In genomic region chr11:281486-282161, GRCh38 we compare ENCODE assay signal across 15 cellular contexts. TPM values are rescaled to one million over a fixed set of nuclear protein-coding genes. Genes with fewer than 3 reads are reported as not detected.
DNase-seq lines count a peak whose midpoint lies in the region; ATAC-seq and TF ChIP-seq lines count a peak whose summit lies in the region.
"Had no signal": no experiment of that assay in that cellular context is flagged by ENCODE, and none has a peak within 500 bp of the region (broad histone marks: within the 10 kb centered on the region; RNA-seq: fewer than 3 reads in every experiment).

No MANE protein-coding gene starts in this region.

- no peak overlapping the region for H3K9ac ChIP-seq in H9 (ENCODE audit: extremely low read depth, insufficient read length, low read length)

- no peaks in the 10 kb centered on the region for H3K79me1 ChIP-seq in H9 (ENCODE audit: insufficient read depth, low read depth, low read length, poor library complexity, severe bottlenecking)

- no peak overlapping the region for H3K4ac ChIP-seq in H9 (ENCODE audit: low read depth, low read length)

- no peak overlapping the region for H2BK12ac ChIP-seq in H9 (ENCODE audit: insufficient read length, low read depth, low read length)

- H3K27ac Mint-ChIP-seq in activated naive CD4-positive, alpha-beta T cell treated with anti-CD3 and anti-CD28 coated beads, Interleukin-2, amount 10 ng/mL, durations not matched to agents 7 days and 5 days: peak overlapping the region; percentile 86
- H3K27ac Mint-ChIP-seq in activated T-helper 1 cell treated with anti-CD3 and anti-CD28 coated beads, Interleukin-12 subunit alpha, Interleukin-12 subunit beta, Interleukin-2, Interleukin-4 antibody, amounts not matched to agents 30 ng/mL and 10 ng/mL and 1 ng/mL, durations not matched to agents 14 hours and 24 hours and 36 hours: peak overlapping the region; percentile 85
- H3K27ac Mint-ChIP-seq in H9: no peak overlapping the region; a peak in 1 of 7 replicates

- H3K27me3 Mint-ChIP-seq in activated naive CD4-positive, alpha-beta T cell treated with anti-CD3 and anti-CD28 coated beads, Interleukin-2, amount 10 ng/mL, durations not matched to agents 7 days and 5 days: peaks cover 79% of the 10 kb centered on the region
- peaks cover 18% of the 10 kb centered on the region for H3K27me3 Mint-ChIP-seq in activated T-helper 1 cell treated with anti-CD3 and anti-CD28 coated beads, Interleukin-12 subunit alpha, Interleukin-12 subunit beta, Interleukin-2, Interleukin-4 antibody, amounts not matched to agents 30 ng/mL and 10 ng/mL and 1 ng/mL, durations not matched to agents 14 hours and 24 hours and 36 hours (ENCODE audit: insufficient read depth)
- H3K27me3 Mint-ChIP-seq in H9 (ENCODE audit: low read depth): no peaks in the 10 kb centered on the region; the same call in none of the 2 replicates

- WGBS in stomach, 5 donors: 26 to 50% (median 29%) methylated on average over 23 to 26 of the region's 26 CpGs
- WGBS in H9 (ENCODE audit: extremely low coverage, insufficient read length, low lambda C conversion rate): no CpG with 5 or more reads among the region's 26 CpGs
- 31 to 40% methylated on average over 26 of the region's 26 CpGs for WGBS in body of pancreas, 2 donors

- H3K36me3 ChIP-seq in stomach (no peaks in the 10 kb centered on the region), body of pancreas (replicated peaks in 1 of 2; ENCODE audit: insufficient read depth in 1 of 2, low read depth in 2 of 2) (no peaks in the 10 kb centered on the region)

- DNase-seq in activated naive CD4-positive, alpha-beta T cell treated with anti-CD3 and anti-CD28 coated beads, Interleukin-2, amount 10 ng/mL, durations not matched to agents 7 days and 5 days: no peak
- no peak for DNase-seq in activated naive CD4-positive, alpha-beta T cell treated with Interleukin-2 at 50 U/mL for 16 hours
- no peak for DNase-seq in activated T-helper 1 cell treated with anti-CD3 and anti-CD28 coated beads, Interleukin-12 subunit alpha, Interleukin-12 subunit beta, Interleukin-2, Interleukin-4 antibody, amounts not matched to agents 30 ng/mL and 10 ng/mL and 1 ng/mL, durations not matched to agents 14 hours and 24 hours and 36 hours (ENCODE audit: low spot score)
- DNase-seq in stomach: no peak
- no peak for DNase-seq in H9
- DNase-seq in body of pancreas: no peak
- DNase-seq: AML-193, foreskin fibroblast, GDM1, Kasumi-1, NCI-H187 treated with DMSO at 0.1 percent for 48 hours, NCI-H748 treated with DMSO at 0.1 percent for 48 hours had no signal

- H3K36me3 Mint-ChIP-seq in activated naive CD4-positive, alpha-beta T cell treated with anti-CD3 and anti-CD28 coated beads, Interleukin-2, amount 10 ng/mL, durations not matched to agents 7 days and 5 days: peaks cover 61% of the 10 kb centered on the region
- H3K36me3 Mint-ChIP-seq in activated T-helper 1 cell treated with anti-CD3 and anti-CD28 coated beads, Interleukin-12 subunit alpha, Interleukin-12 subunit beta, Interleukin-2, Interleukin-4 antibody, amounts not matched to agents 30 ng/mL and 10 ng/mL and 1 ng/mL, durations not matched to agents 14 hours and 24 hours and 36 hours (ENCODE audit: low read depth): peaks cover 34% of the 10 kb centered on the region
- H3K36me3 Mint-ChIP-seq in H9 (ENCODE audit: insufficient read depth in 1 of 3, low read depth in 3 of 3): no peaks in the 10 kb centered on the region; a peak in 2 of 7 replicates

- H3K56ac ChIP-seq in H9 (ENCODE audit: insufficient read length, low read depth, low read length): no peak overlapping the region

- no peaks in the 10 kb centered on the region for H3K79me2 ChIP-seq in H9 (ENCODE audit: insufficient read depth, low read length)

- H3T11ph ChIP-seq in H9 (ENCODE audit: low read length): no peak overlapping the region

- no peak overlapping the region for H2BK120ac ChIP-seq in H9 (ENCODE audit: low read depth, low read length, poor library complexity, severe bottlenecking)

- CTCF ChIA-PET in activated naive CD4-positive, alpha-beta T cell treated with anti-CD3 and anti-CD28 coated beads, Interleukin-2, amount 10 ng/mL, durations not matched to agents 7 days and 5 days (lab: Charles Lee): interaction anchor here (1.2 to 6.6 kb wide), 4 partner anchors 14 to 33 kb away, joined by 5 to 49 read pairs (median 12); no protein-coding TSS in a partner anchor

- TF ChIP-seq POLR2A in stomach (IDR thresholded peaks at IDR 0.05) (no peak), body of pancreas (IDR thresholded peaks at IDR 0.05) (peak in 1 of 3 donors; percentile 4)

- H3K4me3 Mint-ChIP-seq in activated naive CD4-positive, alpha-beta T cell treated with anti-CD3 and anti-CD28 coated beads, Interleukin-2, amount 10 ng/mL, durations not matched to agents 7 days and 5 days: peak overlapping the region; percentile 85
- H3K4me3 Mint-ChIP-seq in activated T-helper 1 cell treated with anti-CD3 and anti-CD28 coated beads, Interleukin-12 subunit alpha, Interleukin-12 subunit beta, Interleukin-2, Interleukin-4 antibody, amounts not matched to agents 30 ng/mL and 10 ng/mL and 1 ng/mL, durations not matched to agents 14 hours and 24 hours and 36 hours: peak overlapping the region; percentile 84
- H3K4me3 Mint-ChIP-seq in H9: no peak overlapping the region

- no peaks in the 10 kb centered on the region for H4K20me1 ChIP-seq in H9 (ENCODE audit: control insufficient read depth, insufficient read depth, insufficient read length)

- no peak for ATAC-seq in HG03442 (IDR thresholded peaks at IDR 0.05; ENCODE audit: unreplicated experiment)
- no peak for ATAC-seq in body of pancreas

- H3K4me1 ChIP-seq in mononuclear cell (ENCODE audit: insufficient read depth, low read length) (peaks cover 54% of the 10 kb centered on the region), stomach (peaks cover 19 to 39% (median 31%) of the 10 kb centered on the region in 4 donors), H9 (ENCODE audit: insufficient read depth, low read length) (no peaks in the 10 kb centered on the region), body of pancreas (peaks cover 26% of the 10 kb centered on the region)

- no peak overlapping the region for H2BK5ac ChIP-seq in H9 (ENCODE audit: insufficient read length, low read length)

- H2BK20ac ChIP-seq in H9 (ENCODE audit: low read depth, low read length, poor library complexity, severe bottlenecking): no peak overlapping the region

- H3K14ac ChIP-seq in H9 (ENCODE audit: insufficient read depth, low read length): no peak overlapping the region; the same call in 1 of the 2 replicates

- H3K27ac ChIP-seq in stomach (peak overlapping the region in 2 of 5 donors; percentile 16 to 59), H9 (ENCODE audit: insufficient read length, low read depth, low read length) (no peak overlapping the region), body of pancreas (no peak overlapping the region)

- H2AK5ac ChIP-seq in H9 (ENCODE audit: insufficient read length, low read length): no peak overlapping the region

- H3K27me3 ChIP-seq in mononuclear cell (ENCODE audit: insufficient read depth, low read length) (peaks cover 29% of the 10 kb centered on the region), stomach (peaks cover 36 to 87% (median 65%) of the 10 kb centered on the region in 3 donors), H9 (ENCODE audit: insufficient read depth, low read length) (no peaks in the 10 kb centered on the region), body of pancreas (peaks cover 0 to 13% of the 10 kb centered on the region in 2 donors)

- H3K23me2 ChIP-seq in H9 (ENCODE audit: insufficient read length, low read depth, low read length, poor library complexity, severe bottlenecking): no peaks in the 10 kb centered on the region

- H3K4me3 ChIP-seq in mononuclear cell (ENCODE audit: low read length) (peak overlapping the region; percentile 45), stomach (peak overlapping the region in 3 of 4 donors; percentile 37 to 47 (median 46)), body of pancreas (no peak overlapping the region)

- H2BK15ac ChIP-seq in H9 (ENCODE audit: low read depth, low read length): no peak overlapping the region

- H3K9me3 ChIP-seq in mononuclear cell (ENCODE audit: low read depth, low read length): no peaks in the 10 kb centered on the region
- no peaks in the 10 kb centered on the region for H3K9me3 ChIP-seq in stomach
- no peaks in the 10 kb centered on the region for H3K9me3 ChIP-seq in H9 (ENCODE audit: control insufficient read depth, low read depth, low read length)
- H3K9me3 ChIP-seq in body of pancreas: no peaks in the 10 kb centered on the region

- peaks cover 74% of the 10 kb centered on the region for H3K4me1 Mint-ChIP-seq in activated naive CD4-positive, alpha-beta T cell treated with anti-CD3 and anti-CD28 coated beads, Interleukin-2, amount 10 ng/mL, durations not matched to agents 7 days and 5 days
- peaks cover 57% of the 10 kb centered on the region for H3K4me1 Mint-ChIP-seq in activated T-helper 1 cell treated with anti-CD3 and anti-CD28 coated beads, Interleukin-12 subunit alpha, Interleukin-12 subunit beta, Interleukin-2, Interleukin-4 antibody, amounts not matched to agents 30 ng/mL and 10 ng/mL and 1 ng/mL, durations not matched to agents 14 hours and 24 hours and 36 hours (ENCODE audit: low read depth)
- peaks cover 24 to 33% of the 10 kb centered on the region in 2 experiments for H3K4me1 Mint-ChIP-seq in H9

- no peak overlapping the region for H4K5ac ChIP-seq in H9 (ENCODE audit: insufficient read length, low read depth, low read length)

- no peak overlapping the region for H4K8ac ChIP-seq in H9 (replicated peaks; ENCODE audit: insufficient read length, low read depth, low read length)

- H3K18ac ChIP-seq in H9 (ENCODE audit: insufficient read length, low read depth, low read length): no peak overlapping the region

- H4K91ac ChIP-seq in H9 (ENCODE audit: insufficient read length, low read depth, low read length): no peak overlapping the region

- no peak overlapping the region for H2AFZ ChIP-seq in H9 (ENCODE audit: low read length)

- H3K9me3 Mint-ChIP-seq in activated naive CD4-positive, alpha-beta T cell treated with anti-CD3 and anti-CD28 coated beads, Interleukin-2, amount 10 ng/mL, durations not matched to agents 7 days and 5 days: peaks cover 6% of the 10 kb centered on the region
- peaks cover 4% of the 10 kb centered on the region for H3K9me3 Mint-ChIP-seq in activated T-helper 1 cell treated with anti-CD3 and anti-CD28 coated beads, Interleukin-12 subunit alpha, Interleukin-12 subunit beta, Interleukin-2, Interleukin-4 antibody, amounts not matched to agents 30 ng/mL and 10 ng/mL and 1 ng/mL, durations not matched to agents 14 hours and 24 hours and 36 hours
- H3K9me3 Mint-ChIP-seq in H9: peaks cover 0 to 2% of the 10 kb centered on the region in 2 experiments; a peak in 1 of 5 replicates

- no peak overlapping the region for H3K4me2 ChIP-seq in H9 (ENCODE audit: insufficient read depth, insufficient read length, low read length)

- no peak for TF ChIP-seq CTCF in stomach (IDR thresholded peaks at IDR 0.05)
- no peak for TF ChIP-seq CTCF in H9 (conservative IDR thresholded peaks at IDR 0.05)
- no peak for TF ChIP-seq CTCF in body of pancreas (IDR thresholded peaks at IDR 0.05)

- intact Hi-C loops in activated T-helper 1 cell treated with anti-CD3 and anti-CD28 coated beads, Interleukin-12 subunit alpha, Interleukin-12 subunit beta, Interleukin-2, Interleukin-4 antibody, amounts not matched to agents 30 ng/mL and 10 ng/mL and 1 ng/mL, durations not matched to agents 14 hours and 24 hours and 36 hours (cut with micrococcal nuclease): loop anchor here (1.0 kb wide), 1 partner anchor 12 kb away; no protein-coding TSS in a partner anchor
- intact Hi-C loops in stomach (cut with DNase I; ENCODE audit: low total_unique reads) (no loop called here), body of pancreas (cut with DNase I) (no loop called here)

- H3K23ac ChIP-seq in H9 (ENCODE audit: insufficient read length, low read depth, low read length): no peak overlapping the region

- no peak for TF ChIP-seq EP300 in stomach (IDR thresholded peaks at IDR 0.05)

RNA-seq across cellular contexts. Expression of gene NLRP6, which starts 3.4 kb away (rescaled TPM):
- 4.9 and 5.2 TPM in 2 replicates for total RNA-seq in activated T-helper 1 cell treated with anti-CD3 and anti-CD28 coated beads, Interleukin-12 subunit alpha, Interleukin-12 subunit beta, Interleukin-2, Interleukin-4 antibody, amounts not matched to agents 30 ng/mL and 10 ng/mL and 1 ng/mL, durations not matched to agents 14 hours and 24 hours and 36 hours
- total RNA-seq in mononuclear cell (9.7 TPM), stomach (1 to 10 TPM in 1 of 5 donors, under 1 TPM in 2, not detected in 2; 0.45 to 3.6 (median 0.55) TPM), H9 (2021) (not detected in 2 replicates), body of pancreas (1 to 10 TPM in 1 of 2 donors, not detected in 1; 1.0 TPM)
- under 1 TPM in 2 of 3 donors, not detected in 1; 0.08 to 0.12 TPM for polyA plus RNA-seq in stomach
- total RNA-seq: dermis microvascular lymphatic vessel endothelial cell had no signal

RNA-seq across cellular contexts. Expression of gene PGGHG, which starts 7.3 kb away (rescaled TPM):
- total RNA-seq in activated T-helper 1 cell treated with anti-CD3 and anti-CD28 coated beads, Interleukin-12 subunit alpha, Interleukin-12 subunit beta, Interleukin-2, Interleukin-4 antibody, amounts not matched to agents 30 ng/mL and 10 ng/mL and 1 ng/mL, durations not matched to agents 14 hours and 24 hours and 36 hours: 164 and 167 TPM in 2 replicates
- total RNA-seq in mononuclear cell (85.2 TPM), stomach (10 to 100 TPM in 4 of 5 donors, 1 to 10 TPM in 1; 3.5 to 34.8 (median 11.9) TPM), H9 (2021) (57.9 and 58.3 TPM in 2 replicates), body of pancreas (100 to 1,000 TPM; 248 to 484 TPM)
- polyA plus RNA-seq in stomach: 10 to 100 TPM; 14.4 to 44.0 (median 20.7) TPM

RNA-seq across cellular contexts. Expression of gene IFITM5, which starts 17.7 kb away (rescaled TPM):
- not detected in 2 replicates for total RNA-seq in activated T-helper 1 cell treated with anti-CD3 and anti-CD28 coated beads, Interleukin-12 subunit alpha, Interleukin-12 subunit beta, Interleukin-2, Interleukin-4 antibody, amounts not matched to agents 30 ng/mL and 10 ng/mL and 1 ng/mL, durations not matched to agents 14 hours and 24 hours and 36 hours
- total RNA-seq in mononuclear cell: not detected
- total RNA-seq in stomach: under 1 TPM in 1 of 5 donors, not detected in 4; 0.73 TPM
- not detected for polyA plus RNA-seq in stomach
- not detected in 2 replicates for total RNA-seq in H9 (2021)
- not detected for total RNA-seq in body of pancreas
- total RNA-seq: dermis microvascular lymphatic vessel endothelial cell had no signal

RNA-seq across cellular contexts. Expression of gene IFITM2, which starts 26.0 kb away (rescaled TPM):
- total RNA-seq in activated T-helper 1 cell treated with anti-CD3 and anti-CD28 coated beads, Interleukin-12 subunit alpha, Interleukin-12 subunit beta, Interleukin-2, Interleukin-4 antibody, amounts not matched to agents 30 ng/mL and 10 ng/mL and 1 ng/mL, durations not matched to agents 14 hours and 24 hours and 36 hours: 494 and 521 TPM in 2 replicates
- total RNA-seq in mononuclear cell (52.9 TPM), stomach (10 to 100 TPM in 4 of 5 donors, 1 to 10 TPM in 1; 8.8 to 61.7 (median 12.9) TPM), H9 (2021) (421 and 425 TPM in 2 replicates), body of pancreas (10 to 100 TPM; 31.0 to 90.3 TPM)
- polyA plus RNA-seq in stomach: 100 to 1,000 TPM; 276 to 394 (median 344) TPM

RNA-seq across cellular contexts. Expression of gene IFITM1, which starts 32.2 kb away (rescaled TPM):
- total RNA-seq in activated T-helper 1 cell treated with anti-CD3 and anti-CD28 coated beads, Interleukin-12 subunit alpha, Interleukin-12 subunit beta, Interleukin-2, Interleukin-4 antibody, amounts not matched to agents 30 ng/mL and 10 ng/mL and 1 ng/mL, durations not matched to agents 14 hours and 24 hours and 36 hours: 208 and 214 TPM in 2 replicates
- total RNA-seq in mononuclear cell (276 TPM), stomach (10 to 100 TPM in 4 of 5 donors, 1 to 10 TPM in 1; 7.0 to 59.8 (median 17.3) TPM), H9 (2021) (498 and 500 TPM in 2 replicates), body of pancreas (10 to 100 TPM; 31.0 to 39.7 TPM)
- 100 to 1,000 TPM in 2 of 3 donors, 10 to 100 TPM in 1; 79.9 to 224 (median 119) TPM for polyA plus RNA-seq in stomach

Comparison
In these comparisons a context has a peak if more than half of its experiments do, and no peak if none do; other contexts are left out.
1. H3K27ac Mint-ChIP-seq: peak in activated naive CD4-positive, alpha-beta T cell treated with anti-CD3 and anti-CD28 coated beads, Interleukin-2, amount 10 ng/mL, durations not matched to agents 7 days and 5 days (single experiment) and activated T-helper 1 cell treated with anti-CD3 and anti-CD28 coated beads, Interleukin-12 subunit alpha, Interleukin-12 subunit beta, Interleukin-2, Interleukin-4 antibody, amounts not matched to agents 30 ng/mL and 10 ng/mL and 1 ng/mL, durations not matched to agents 14 hours and 24 hours and 36 hours (single experiment); none in H9 (0 of 3).
2. H3K4me3 Mint-ChIP-seq: peak in activated naive CD4-positive, alpha-beta T cell treated with anti-CD3 and anti-CD28 coated beads, Interleukin-2, amount 10 ng/mL, durations not matched to agents 7 days and 5 days (single experiment) and activated T-helper 1 cell treated with anti-CD3 and anti-CD28 coated beads, Interleukin-12 subunit alpha, Interleukin-12 subunit beta, Interleukin-2, Interleukin-4 antibody, amounts not matched to agents 30 ng/mL and 10 ng/mL and 1 ng/mL, durations not matched to agents 14 hours and 24 hours and 36 hours (single experiment); none in H9 (0 of 2).
3. H3K4me3 ChIP-seq: peak in mononuclear cell (single experiment) and stomach (3 of 4); none in body of pancreas (0 of 2).